In genomic region chr5:108661590-108662219, GRCh38 we compare ENCODE assay signal across 13 cellular contexts.
A peak's percentile ranks its signal among the peaks of the same experiment; 100 is the strongest.
DNase-seq lines count a peak whose midpoint lies in the region; ATAC-seq, FAIRE-seq and TF ChIP-seq lines count a peak whose summit lies in the region.
"Had no signal": no experiment of that assay in that cellular context is flagged by ENCODE, and none has a peak within 500 bp of the region (broad histone marks: within the 10 kb centered on the region; RNA-seq: fewer than 3 reads in every experiment).

No MANE protein-coding gene starts in this region.

- 2% methylated on average over 3 of the region's 3 CpGs for WGBS in HepG2 (ENCODE audit: low lambda C conversion rate)

- H3K4me3 ChIP-seq in HepG2 (replicated peaks in 1 of 3; ENCODE audit: insufficient read depth in 1 of 3, low read depth in 2 of 3, low read length in 3 of 3): no peak overlapping the region
- H3K4me3 ChIP-seq: thoracic aorta had no signal

- peak; percentile 43 for DNase-seq in NCI-H460 (ENCODE audit: extremely low read depth, low read depth)
- DNase-seq in dermis blood vessel endothelial cell: peak; percentile 73
- DNase-seq in HepG2 (ENCODE audit: low spot score): peak; percentile 33
- no peak for DNase-seq in stimulated activated CD4-positive, alpha-beta T cell treated with anti-CD3 and anti-CD28 coated beads, Interleukin-1b, Interleukin-23, amount 100 ng/mL, for 48 hours
- DNase-seq in NCI-H2107 (lab: John Stamatoyannopoulos, UW): no peak
- DNase-seq in osteocyte (ENCODE audit: extremely low spot score, unreplicated experiment): no peak
- DNase-seq: activated gamma-delta T cell treated with Interleukin-2 at 50 U/mL for 16 hours; posterior cingulate gyrus; stimulated activated CD4-positive, alpha-beta T cell treated with anti-CD3 and anti-CD28 coated beads, Interleukin-15, amount 100 ng/mL, for 24 hours had no signal

- H2AFZ ChIP-seq in HepG2 (ENCODE audit: low read length): no peak overlapping the region

- peaks cover 14% of the 10 kb centered on the region; the same call in 1 of the 2 replicates for H3K4me1 ChIP-seq in HepG2 (ENCODE audit: insufficient read depth, low read length)

- TF ChIP-seq POLR2A in HepG2 (IDR thresholded peaks at IDR 0.05; ENCODE audit: insufficient read depth in 1 of 2, low read depth in 2 of 2, low read length in 2 of 2): no peak

- H3K4me2 ChIP-seq in HepG2 (ENCODE audit: low read depth, low read length): no peak overlapping the region

- no peaks in the 10 kb centered on the region for H3K27me3 Mint-ChIP-seq in osteocyte (ENCODE audit: unreplicated experiment)

- POLR2A ChIA-PET in HepG2 (lab: Yijun Ruan, JAX): no interaction called here

- no peaks in the 10 kb centered on the region for H3K36me3 ChIP-seq in HepG2 (replicated peaks in 1 of 2; ENCODE audit: control insufficient read depth in 1 of 2, insufficient read depth in 2 of 2, low read length in 2 of 2)
- H3K36me3 ChIP-seq: thoracic aorta had no signal

- CTCF ChIA-PET in HepG2 (lab: Yijun Ruan, JAX; ENCODE audit: low intra/inter-chr PET ratio, low total read pairs): no interaction called here

- peaks cover 1% of the 10 kb centered on the region for H3K36me3 Mint-ChIP-seq in osteocyte (ENCODE audit: unreplicated experiment)
- H3K36me3 Mint-ChIP-seq: mesothelial cell of epicardium had no signal

- no peak for FAIRE-seq in HepG2 (lab: Jason Lieb, UNC)

- peaks cover 14% of the 10 kb centered on the region for H3K4me1 Mint-ChIP-seq in osteocyte (ENCODE audit: unreplicated experiment)
- H3K4me1 Mint-ChIP-seq: mesothelial cell of epicardium had no signal

- no peaks in the 10 kb centered on the region for H4K20me1 ChIP-seq in HepG2 (ENCODE audit: insufficient read depth, low read length)

- H3K9me3 Mint-ChIP-seq in osteocyte (ENCODE audit: unreplicated experiment): peaks cover 6% of the 10 kb centered on the region

- H3K27ac Mint-ChIP-seq in osteocyte (ENCODE audit: unreplicated experiment): no peak overlapping the region
- H3K27ac Mint-ChIP-seq: mesothelial cell of epicardium had no signal

- in situ Hi-C loops in HepG2 (cut with HindIII; ENCODE audit: extremely low pct_ligation_motif_present, low pct_unique_long_range_greater_than_20kb): no loop called here

- TF ChIP-seq EP300 in HepG2 (IDR thresholded peaks at IDR 0.05; ENCODE audit: low read depth in 2 of 2, low read length in 2 of 2) (peak in 1 of 2 experiments; percentile 34; a peak in 1 of 4 replicates), HepG2 (CRISPR knock-in tag; IDR thresholded peaks at IDR 0.05; ENCODE audit: borderline replicate concordance) (no peak)

- intact Hi-C loops in HepG2 (cut with micrococcal nuclease; ENCODE audit: unreplicated experiment): no loop called here

- H3K79me2 ChIP-seq in HepG2 (ENCODE audit: insufficient read depth, low read length): no peaks in the 10 kb centered on the region

- ATAC-seq in HepG2 (peak; percentile 31; the same call in 1 of the 3 replicates), HG03565 (IDR thresholded peaks at IDR 0.05; ENCODE audit: unreplicated experiment) (no peak)

- TF ChIP-seq CTCF in C4-2B (conservative IDR thresholded peaks at IDR 0.05) (no peak), HepG2 (CRISPR knock-in tag; IDR thresholded peaks at IDR 0.05) (no peak), osteocyte (IDR thresholded peaks at IDR 0.05) (no peak)

- peaks cover 0 to 7% of the 10 kb centered on the region in 2 experiments; a peak in 1 of 5 replicates for H3K27me3 ChIP-seq in HepG2 (ENCODE audit: control insufficient read depth in 1 of 2, insufficient read depth in 2 of 2, low read length in 2 of 2)

- H3K27ac ChIP-seq in C4-2B: peak overlapping the region; percentile 59
- no peak overlapping the region for H3K27ac ChIP-seq in HepG2 (ENCODE audit: extremely low read length, insufficient read depth, low read length)
- H3K27ac ChIP-seq: thoracic aorta had no signal

- H3K9me3 ChIP-seq in HepG2 (ENCODE audit: low read length): no peaks in the 10 kb centered on the region
- H3K9me3 ChIP-seq: thoracic aorta had no signal

- no TSS peak for BruUV-seq in HepG2 (replicated peaks; lab: Mats Ljungman, UMichigan)

- TF ChIP-seq RAD21 in HepG2 (CRISPR knock-in tag; IDR thresholded peaks at IDR 0.05): no peak

- no peak overlapping the region for H3K9ac ChIP-seq in HepG2 (ENCODE audit: insufficient read depth, low read depth, low read length)

- no peak overlapping the region for H3K4me3 Mint-ChIP-seq in osteocyte (ENCODE audit: unreplicated experiment)
- H3K4me3 Mint-ChIP-seq: mesothelial cell of epicardium had no signal

TF ChIP-seq in HepG2, 621 proteins besides CTCF, POLR2A, EP300 and RAD21 (continues in another document):
- no peak for TF ChIP-seq POLR2G (IDR thresholded peaks at IDR 0.05; ENCODE audit: low read depth, low read length)
- no peak for TF ChIP-seq ZNF597 (CRISPR knock-in tag; IDR thresholded peaks at IDR 0.05)
- TF ChIP-seq ZHX1 (CRISPR knock-in tag; IDR thresholded peaks at IDR 0.05; ENCODE audit: low read depth): no peak
- TF ChIP-seq ARID5B (CRISPR knock-in tag; IDR thresholded peaks at IDR 0.05): peak; percentile 65
- peak; percentile 51 for TF ChIP-seq FOXA3 (CRISPR knock-in tag; IDR thresholded peaks at IDR 0.05)
- peak; percentile 76; the same call in 1 of the 2 replicates for TF ChIP-seq HMG20A (CRISPR knock-in tag; IDR thresholded peaks at IDR 0.05; ENCODE audit: borderline replicate concordance)

Comparison
In these comparisons a context has a peak if more than half of its experiments do, and no peak if none do; other contexts are left out.
1. DNase-seq: peak in NCI-H460 (single experiment), dermis blood vessel endothelial cell (single experiment) and HepG2 (single experiment); none in stimulated activated CD4-positive, alpha-beta T cell treated with anti-CD3 and anti-CD28 coated beads, Interleukin-1b, Interleukin-23, amount 100 ng/mL, for 48 hours (single experiment), NCI-H2107 (single experiment) and osteocyte (single experiment).